In genomic region chr15:70094690-70095311, GRCh38 we compare ENCODE assay signal across 9 cellular contexts. TPM values are rescaled to one million over a fixed set of nuclear protein-coding genes. Genes with fewer than 3 reads are reported as not detected.
DNase-seq lines count a peak whose midpoint lies in the region; ATAC-seq, FAIRE-seq and TF ChIP-seq lines count a peak whose summit lies in the region.
"Had no signal": no experiment of that assay in that cellular context is flagged by ENCODE, and none has a peak within 500 bp of the region (broad histone marks: within the 10 kb centered on the region; RNA-seq: fewer than 3 reads in every experiment).

No MANE protein-coding gene starts in this region.

- H3K36me3 ChIP-seq in iPS DF 6.9 (ENCODE audit: control insufficient read depth, insufficient read depth, low read length) = no peaks in the 10 kb centered on the region

- POLR2A ChIA-PET in activated B cell treated with CpG ODN at 0.5 μM for 24 hours (lab: Charles Lee) = interaction anchor here (0.7 to 1.4 kb wide), 5 partner anchors 8 to 411 kb away, joined by 3 to 7 read pairs (median 5); no protein-coding TSS in a partner anchor

- H3K27me3 Mint-ChIP-seq in activated naive CD4-positive, alpha-beta T cell treated with anti-CD3 and anti-CD28 coated beads for 36 hours (ENCODE audit: low read depth) = no peaks in the 10 kb centered on the region
- H3K27me3 Mint-ChIP-seq in activated B cell treated with CpG ODN at 0.5 μM for 24 hours = no peaks in the 10 kb centered on the region
- no peaks in the 10 kb centered on the region for H3K27me3 Mint-ChIP-seq in stimulated activated memory B cell treated with anti-CD40 and anti-IgM and Interleukin-4, amounts not matched to agents 10 μg/mL and 1 μg/mL and 100 μg/mL, for 72 hours

- peak; percentile 37 for DNase-seq in activated naive CD4-positive, alpha-beta T cell treated with anti-CD3 and anti-CD28 coated beads for 36 hours
- no peak for DNase-seq in activated naive CD4-positive, alpha-beta T cell (lab: John Stamatoyannopoulos, UW)
- DNase-seq in activated B cell treated with CpG ODN at 0.5 μM for 24 hours (no peak), iPS DF 6.9 (ENCODE audit: low read depth, low spot score) (no peak), H54 (ENCODE audit: insufficient read length, low spot score) (no peak)

- no peaks in the 10 kb centered on the region for H3K9me3 ChIP-seq in iPS DF 6.9 (ENCODE audit: control insufficient read depth, insufficient read depth, low read length)

- TF ChIP-seq CTCF in activated B cell treated with CpG ODN at 0.5 μM for 24 hours (IDR thresholded peaks at IDR 0.05) = no peak

- H3K9me3 Mint-ChIP-seq in activated naive CD4-positive, alpha-beta T cell treated with anti-CD3 and anti-CD28 coated beads for 36 hours = no peaks in the 10 kb centered on the region
- no peaks in the 10 kb centered on the region for H3K9me3 Mint-ChIP-seq in activated B cell treated with CpG ODN at 0.5 μM for 24 hours
- H3K9me3 Mint-ChIP-seq in stimulated activated memory B cell treated with anti-CD40 and anti-IgM and Interleukin-4, amounts not matched to agents 10 μg/mL and 1 μg/mL and 100 μg/mL, for 72 hours = no peaks in the 10 kb centered on the region

- no peak overlapping the region for H3K27ac ChIP-seq in iPS DF 6.9 (ENCODE audit: low read length)

- WGBS in iPS DF 6.9 (ENCODE audit: insufficient coverage, insufficient read length) = no CpG with 5 or more reads among the region's 8 CpGs

- H3K36me3 Mint-ChIP-seq in activated naive CD4-positive, alpha-beta T cell treated with anti-CD3 and anti-CD28 coated beads for 36 hours (ENCODE audit: low read depth) = peaks cover 45% of the 10 kb centered on the region
- H3K36me3 Mint-ChIP-seq in activated B cell treated with CpG ODN at 0.5 μM for 24 hours (ENCODE audit: low read depth) = peaks cover 63% of the 10 kb centered on the region
- H3K36me3 Mint-ChIP-seq in stimulated activated memory B cell treated with anti-CD40 and anti-IgM and Interleukin-4, amounts not matched to agents 10 μg/mL and 1 μg/mL and 100 μg/mL, for 72 hours = peaks cover 36% of the 10 kb centered on the region

- peaks cover 52% of the 10 kb centered on the region for H3K4me1 Mint-ChIP-seq in activated naive CD4-positive, alpha-beta T cell treated with anti-CD3 and anti-CD28 coated beads for 36 hours (ENCODE audit: low read depth)
- peaks cover 67% of the 10 kb centered on the region for H3K4me1 Mint-ChIP-seq in activated B cell treated with CpG ODN at 0.5 μM for 24 hours
- peaks cover 75% of the 10 kb centered on the region for H3K4me1 Mint-ChIP-seq in stimulated activated memory B cell treated with anti-CD40 and anti-IgM and Interleukin-4, amounts not matched to agents 10 μg/mL and 1 μg/mL and 100 μg/mL, for 72 hours

- H3K27ac Mint-ChIP-seq in activated naive CD4-positive, alpha-beta T cell treated with anti-CD3 and anti-CD28 coated beads for 36 hours = peak overlapping the region; percentile 63
- H3K27ac Mint-ChIP-seq in activated B cell treated with CpG ODN at 0.5 μM for 24 hours = peak overlapping the region; percentile 79
- H3K27ac Mint-ChIP-seq in stimulated activated memory B cell treated with anti-CD40 and anti-IgM and Interleukin-4, amounts not matched to agents 10 μg/mL and 1 μg/mL and 100 μg/mL, for 72 hours = peak overlapping the region; percentile 99

- TF ChIP-seq POLR2A in H54 (IDR thresholded peaks at IDR 0.05; ENCODE audit: low read depth, low read length) = no peak

- ATAC-seq in activated B cell treated with CpG ODN at 0.5 μM for 24 hours (ENCODE audit: low read depth) = no peak
- no peak for ATAC-seq in stimulated activated memory B cell treated with anti-CD40 and anti-IgM and Interleukin-4, amounts not matched to agents 10 μg/mL and 1 μg/mL and 100 μg/mL, for 72 hours
- no peak for ATAC-seq in HG03469 (IDR thresholded peaks at IDR 0.05; ENCODE audit: unreplicated experiment)
- no peak for ATAC-seq in GM18858 (IDR thresholded peaks at IDR 0.05; ENCODE audit: unreplicated experiment)

- FAIRE-seq in H54 (lab: Jason Lieb, UNC) = no peak
- FAIRE-seq: colon had no signal

- H3K4me1 ChIP-seq in iPS DF 6.9 (ENCODE audit: control insufficient read depth, insufficient read depth, low read length) = peaks cover 20% of the 10 kb centered on the region

- CTCF ChIA-PET in activated naive CD4-positive, alpha-beta T cell treated with anti-CD3 and anti-CD28 coated beads for 36 hours (lab: Charles Lee) = interaction anchor here (0.6 to 1.0 kb wide), 2 partner anchors 9 to 620 kb away, joined by 3 read pairs; no protein-coding TSS in a partner anchor
- CTCF ChIA-PET in activated B cell treated with CpG ODN at 0.5 μM for 24 hours (lab: Charles Lee) = interaction anchor here (0.7 to 2.1 kb wide), 6 partner anchors 22 to 656 kb away, joined by 3 to 6 read pairs (median 4); no protein-coding TSS in a partner anchor

- H3K4me3 ChIP-seq in iPS DF 6.9 (ENCODE audit: low read length) = peak overlapping the region; percentile 76; the same call in 1 of the 2 replicates

- peak overlapping the region; percentile 99 for H3K4me3 Mint-ChIP-seq in activated naive CD4-positive, alpha-beta T cell treated with anti-CD3 and anti-CD28 coated beads for 36 hours
- H3K4me3 Mint-ChIP-seq in activated B cell treated with CpG ODN at 0.5 μM for 24 hours = peak overlapping the region; percentile 98
- H3K4me3 Mint-ChIP-seq in stimulated activated memory B cell treated with anti-CD40 and anti-IgM and Interleukin-4, amounts not matched to agents 10 μg/mL and 1 μg/mL and 100 μg/mL, for 72 hours = peak overlapping the region; percentile 98

- intact Hi-C loops in activated naive CD4-positive, alpha-beta T cell treated with anti-CD3 and anti-CD28 coated beads for 36 hours (cut with micrococcal nuclease) = loop anchor here (5.0 kb wide), 4 partner anchors 72 to 1278 kb away; no protein-coding TSS in a partner anchor
- intact Hi-C loops in activated B cell treated with CpG ODN at 0.5 μM for 24 hours (cut with micrococcal nuclease) = loop anchor here (5.0 kb wide), 3 partner anchors 148 to 632 kb away; no protein-coding TSS in a partner anchor

- no peaks in the 10 kb centered on the region for H3K27me3 ChIP-seq in iPS DF 6.9 (ENCODE audit: control insufficient read depth, insufficient read depth, low read length)

RNA-seq across cellular contexts. Expression of gene TLE3, which starts 2.9 kb away (rescaled TPM):
- 100 to 1,000 TPM; 105 to 109 TPM for total RNA-seq in activated naive CD4-positive, alpha-beta T cell treated with anti-CD3 and anti-CD28 coated beads for 36 hours
- total RNA-seq in activated B cell treated with CpG ODN at 0.5 μM for 24 hours = 106 and 110 TPM in 2 replicates
